In the genomic region with DNA sequence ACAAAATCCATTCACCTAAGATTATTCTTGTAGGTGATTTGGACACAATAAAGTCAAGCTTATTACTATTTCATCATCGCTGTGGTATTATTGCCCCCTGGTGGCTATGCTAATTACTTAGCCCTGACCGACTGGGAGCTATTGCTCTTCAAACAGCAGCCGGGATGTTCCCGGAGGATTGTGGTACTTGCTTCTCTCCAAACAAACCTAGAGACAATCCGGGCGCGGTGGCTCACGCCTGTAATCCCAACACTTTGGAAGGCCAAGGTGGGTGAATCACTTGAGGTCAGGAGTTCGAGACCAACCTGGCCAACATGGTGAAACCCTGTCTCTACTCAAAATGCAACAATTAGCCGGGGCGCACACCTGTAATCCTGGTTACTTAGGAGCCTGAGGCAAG, we compare ENCODE assay signal across 9 cellular contexts. TPM values are rescaled to one million over a fixed set of nuclear protein-coding genes. Genes with fewer than 3 reads are reported as not detected.
DNase-seq lines count a peak whose midpoint lies in the region; ATAC-seq, FAIRE-seq and TF ChIP-seq lines count a peak whose summit lies in the region.
"Had no signal": no experiment of that assay in that cellular context is flagged by ENCODE, and none has a peak within 500 bp of the region (broad histone marks: within the 10 kb centered on the region; RNA-seq: fewer than 3 reads in every experiment).

No MANE protein-coding gene starts in this region.

- H3K9me3 ChIP-seq in SK-N-SH: peaks cover 7% of the 10 kb centered on the region; the same call in 1 of the 2 replicates

- no peaks in the 10 kb centered on the region for H3K9me2 ChIP-seq in SK-N-SH

- no peak for FAIRE-seq in HTR-8/SVneo (lab: Jason Lieb, UNC)
- peak; percentile 62 for FAIRE-seq in endometrium (lab: Jason Lieb, UNC)

- H3K36me3 ChIP-seq in SK-N-SH (replicated peaks in 1 of 2; ENCODE audit: control insufficient read depth in 1 of 2, insufficient read depth in 2 of 2, low read length in 1 of 2): peaks cover 0 to 5% of the 10 kb centered on the region in 2 experiments

- peaks cover 4% of the 10 kb centered on the region for H3F3A ChIP-seq in SK-N-SH (replicated peaks; ENCODE audit: insufficient read depth)

- H3K4me3 ChIP-seq in SK-N-SH (ENCODE audit: low read depth in 2 of 2, low read length in 1 of 2): no peak overlapping the region; a peak in 1 of 4 replicates

- ATAC-seq in GM21825 (IDR thresholded peaks at IDR 0.05; ENCODE audit: unreplicated experiment): no peak
- ATAC-seq in HG03442 (IDR thresholded peaks at IDR 0.05; ENCODE audit: unreplicated experiment): no peak
- ATAC-seq: CD8-positive, alpha-beta T cell had no signal

- POLR2A ChIA-PET in SK-N-SH (lab: Yijun Ruan, JAX): no interaction called here

- peak; percentile 81 for TF ChIP-seq RAD21 in SK-N-SH (IDR thresholded peaks at IDR 0.05; ENCODE audit: low read length)

- no peak overlapping the region for H2AFZ ChIP-seq in SK-N-SH (ENCODE audit: low read depth)

- no peak overlapping the region for H3K9ac ChIP-seq in SK-N-SH

- H3K4me1 ChIP-seq in SK-N-SH (ENCODE audit: control insufficient read depth in 1 of 2, insufficient read depth in 2 of 2, low read depth in 1 of 2, low read length in 1 of 2): peaks cover 0 to 9% of the 10 kb centered on the region in 2 experiments; a peak in 1 of 4 replicates

- H3K27ac ChIP-seq in SK-N-SH (ENCODE audit: low read depth in 2 of 2, low read length in 1 of 2): peak overlapping the region in 1 of 2 experiments; percentile 45; a peak in 1 of 4 replicates

- H4K20me1 ChIP-seq in SK-N-SH (ENCODE audit: insufficient read depth): no peaks in the 10 kb centered on the region

- DNase-seq in NCI-H2171 treated with DMSO at 0.1 percent for 48 hours (lab: John Stamatoyannopoulos, UW) (peak; percentile 36), NCI-H2171 (lab: John Stamatoyannopoulos, UW) (no peak), HTR-8/SVneo (ENCODE audit: insufficient read length, low spot score) (peak; percentile 76), SK-N-SH (peak; percentile 66), medulla oblongata (ENCODE audit: extremely low spot score) (peak; percentile 87)

- H3K79me2 ChIP-seq in SK-N-SH (ENCODE audit: insufficient read depth): no peaks in the 10 kb centered on the region

- H3K27me3 ChIP-seq in SK-N-SH (ENCODE audit: insufficient read depth): no peaks in the 10 kb centered on the region

- no peak for TF ChIP-seq EP300 in SK-N-SH (IDR thresholded peaks at IDR 0.05; ENCODE audit: borderline replicate concordance in 1 of 2, low read depth in 1 of 2, low read length in 1 of 2)

- CTCF ChIA-PET in SK-N-SH (lab: Yijun Ruan, JAX): interaction anchor here (0.6 to 2.5 kb wide), 25 partner anchors 9 to 838 kb away, joined by 3 to 12 read pairs (median 3); partner anchors contain the start of gene ATXN1

- WGBS in SK-N-SH (ENCODE audit: low lambda C conversion rate): 16% methylated on average over 11 of the region's 11 CpGs

- H3K4me2 ChIP-seq in SK-N-SH: peak overlapping the region; percentile 22; the same call in 1 of the 2 replicates

- peak; percentile 83 for TF ChIP-seq CTCF in SK-N-SH (IDR thresholded peaks at IDR 0.05)

TF ChIP-seq in SK-N-SH, 30 proteins besides CTCF, POLR2A, EP300 and RAD21:
- TF ChIP-seq FOXJ3 (CRISPR knock-in tag; IDR thresholded peaks at IDR 0.05): no peak
- TF ChIP-seq GATA2 (CRISPR knock-in tag; IDR thresholded peaks at IDR 0.05): no peak
- TF ChIP-seq SMC3 (IDR thresholded peaks at IDR 0.05; ENCODE audit: low read depth, low read length): peak; percentile 66

RNA-seq across cellular contexts. Expression of gene STMND1, which starts 15.4 kb away (rescaled TPM):
- polyA plus RNA-seq in SK-N-SH (2012; rRNA removed): not detected in 2 replicates
- not detected in 2 replicates for polyA plus RNA-seq in SK-N-SH (2012; cell fraction: cytosol; rRNA removed)
- polyA plus RNA-seq in SK-N-SH (2012; cell fraction: nucleus; rRNA removed): not detected in 2 replicates
